In the genomic region with DNA sequence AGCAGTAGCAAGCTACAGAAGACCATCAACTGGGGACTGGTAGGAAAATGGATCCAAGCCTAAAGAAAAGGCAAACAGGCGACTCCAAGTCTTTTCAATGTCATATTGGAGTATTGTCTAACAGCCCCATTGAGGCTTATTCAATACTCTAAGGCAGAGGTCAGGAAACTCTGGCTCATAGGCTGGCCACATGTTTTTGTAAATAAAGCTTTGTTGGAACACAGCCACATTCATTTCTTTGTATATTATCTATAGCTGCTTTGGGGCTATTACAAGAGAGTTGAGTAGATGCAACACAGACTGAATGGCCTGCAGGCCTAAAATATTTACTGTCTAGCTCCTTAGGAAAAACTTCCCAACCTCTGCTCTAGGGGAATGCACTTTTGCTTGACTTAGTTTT, we compare ENCODE assay signal across 2 cellular contexts.
A peak's percentile ranks its signal among the peaks of the same experiment; 100 is the strongest.
TF ChIP-seq lines count a peak whose summit lies in the region.

No MANE protein-coding gene starts in this region.

TF ChIP-seq in GM23338, 12 proteins besides CTCF, POLR2A, EP300 and RAD21 (continued from another document):
- TF ChIP-seq, protein P1, sequence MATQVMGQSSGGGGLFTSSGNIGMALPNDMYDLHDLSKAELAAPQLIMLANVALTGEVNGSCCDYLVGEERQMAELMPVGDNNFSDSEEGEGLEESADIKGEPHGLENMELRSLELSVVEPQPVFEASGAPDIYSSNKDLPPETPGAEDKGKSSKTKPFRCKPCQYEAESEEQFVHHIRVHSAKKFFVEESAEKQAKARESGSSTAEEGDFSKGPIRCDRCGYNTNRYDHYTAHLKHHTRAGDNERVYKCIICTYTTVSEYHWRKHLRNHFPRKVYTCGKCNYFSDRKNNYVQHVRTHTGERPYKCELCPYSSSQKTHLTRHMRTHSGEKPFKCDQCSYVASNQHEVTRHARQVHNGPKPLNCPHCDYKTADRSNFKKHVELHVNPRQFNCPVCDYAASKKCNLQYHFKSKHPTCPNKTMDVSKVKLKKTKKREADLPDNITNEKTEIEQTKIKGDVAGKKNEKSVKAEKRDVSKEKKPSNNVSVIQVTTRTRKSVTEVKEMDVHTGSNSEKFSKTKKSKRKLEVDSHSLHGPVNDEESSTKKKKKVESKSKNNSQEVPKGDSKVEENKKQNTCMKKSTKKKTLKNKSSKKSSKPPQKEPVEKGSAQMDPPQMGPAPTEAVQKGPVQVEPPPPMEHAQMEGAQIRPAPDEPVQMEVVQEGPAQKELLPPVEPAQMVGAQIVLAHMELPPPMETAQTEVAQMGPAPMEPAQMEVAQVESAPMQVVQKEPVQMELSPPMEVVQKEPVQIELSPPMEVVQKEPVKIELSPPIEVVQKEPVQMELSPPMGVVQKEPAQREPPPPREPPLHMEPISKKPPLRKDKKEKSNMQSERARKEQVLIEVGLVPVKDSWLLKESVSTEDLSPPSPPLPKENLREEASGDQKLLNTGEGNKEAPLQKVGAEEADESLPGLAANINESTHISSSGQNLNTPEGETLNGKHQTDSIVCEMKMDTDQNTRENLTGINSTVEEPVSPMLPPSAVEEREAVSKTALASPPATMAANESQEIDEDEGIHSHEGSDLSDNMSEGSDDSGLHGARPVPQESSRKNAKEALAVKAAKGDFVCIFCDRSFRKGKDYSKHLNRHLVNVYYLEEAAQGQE (IDR thresholded peaks at IDR 0.05; ENCODE audit: unreplicated experiment), result no peak
- TF ChIP-seq CREB1 (CRISPR knock-in tag; IDR thresholded peaks at IDR 0.05; ENCODE audit: low read depth), result no peak
- TF ChIP-seq POLR2AphosphoS5 (IDR thresholded peaks at IDR 0.05; ENCODE audit: low read depth), result no peak

TF ChIP-seq in K562, 482 proteins besides CTCF, POLR2A, EP300 and RAD21 (continued from another document):
- TF ChIP-seq, protein P2, sequence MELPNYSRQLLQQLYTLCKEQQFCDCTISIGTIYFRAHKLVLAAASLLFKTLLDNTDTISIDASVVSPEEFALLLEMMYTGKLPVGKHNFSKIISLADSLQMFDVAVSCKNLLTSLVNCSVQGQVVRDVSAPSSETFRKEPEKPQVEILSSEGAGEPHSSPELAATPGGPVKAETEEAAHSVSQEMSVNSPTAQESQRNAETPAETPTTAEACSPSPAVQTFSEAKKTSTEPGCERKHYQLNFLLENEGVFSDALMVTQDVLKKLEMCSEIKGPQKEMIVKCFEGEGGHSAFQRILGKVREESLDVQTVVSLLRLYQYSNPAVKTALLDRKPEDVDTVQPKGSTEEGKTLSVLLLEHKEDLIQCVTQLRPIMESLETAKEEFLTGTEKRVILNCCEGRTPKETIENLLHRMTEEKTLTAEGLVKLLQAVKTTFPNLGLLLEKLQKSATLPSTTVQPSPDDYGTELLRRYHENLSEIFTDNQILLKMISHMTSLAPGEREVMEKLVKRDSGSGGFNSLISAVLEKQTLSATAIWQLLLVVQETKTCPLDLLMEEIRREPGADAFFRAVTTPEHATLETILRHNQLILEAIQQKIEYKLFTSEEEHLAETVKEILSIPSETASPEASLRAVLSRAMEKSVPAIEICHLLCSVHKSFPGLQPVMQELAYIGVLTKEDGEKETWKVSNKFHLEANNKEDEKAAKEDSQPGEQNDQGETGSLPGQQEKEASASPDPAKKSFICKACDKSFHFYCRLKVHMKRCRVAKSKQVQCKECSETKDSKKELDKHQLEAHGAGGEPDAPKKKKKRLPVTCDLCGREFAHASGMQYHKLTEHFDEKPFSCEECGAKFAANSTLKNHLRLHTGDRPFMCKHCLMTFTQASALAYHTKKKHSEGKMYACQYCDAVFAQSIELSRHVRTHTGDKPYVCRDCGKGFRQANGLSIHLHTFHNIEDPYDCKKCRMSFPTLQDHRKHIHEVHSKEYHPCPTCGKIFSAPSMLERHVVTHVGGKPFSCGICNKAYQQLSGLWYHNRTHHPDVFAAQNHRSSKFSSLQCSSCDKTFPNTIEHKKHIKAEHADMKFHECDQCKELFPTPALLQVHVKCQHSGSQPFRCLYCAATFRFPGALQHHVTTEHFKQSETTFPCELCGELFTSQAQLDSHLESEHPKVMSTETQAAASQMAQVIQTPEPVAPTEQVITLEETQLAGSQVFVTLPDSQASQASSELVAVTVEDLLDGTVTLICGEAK (IDR thresholded peaks at IDR 0.05), result peak; percentile 84
- TF ChIP-seq, protein P2 (CRISPR knock-in tag; IDR thresholded peaks at IDR 0.05), result no peak
- TF ChIP-seq ATF7 (IDR thresholded peaks at IDR 0.05), result no peak
- TF ChIP-seq, protein P3, sequence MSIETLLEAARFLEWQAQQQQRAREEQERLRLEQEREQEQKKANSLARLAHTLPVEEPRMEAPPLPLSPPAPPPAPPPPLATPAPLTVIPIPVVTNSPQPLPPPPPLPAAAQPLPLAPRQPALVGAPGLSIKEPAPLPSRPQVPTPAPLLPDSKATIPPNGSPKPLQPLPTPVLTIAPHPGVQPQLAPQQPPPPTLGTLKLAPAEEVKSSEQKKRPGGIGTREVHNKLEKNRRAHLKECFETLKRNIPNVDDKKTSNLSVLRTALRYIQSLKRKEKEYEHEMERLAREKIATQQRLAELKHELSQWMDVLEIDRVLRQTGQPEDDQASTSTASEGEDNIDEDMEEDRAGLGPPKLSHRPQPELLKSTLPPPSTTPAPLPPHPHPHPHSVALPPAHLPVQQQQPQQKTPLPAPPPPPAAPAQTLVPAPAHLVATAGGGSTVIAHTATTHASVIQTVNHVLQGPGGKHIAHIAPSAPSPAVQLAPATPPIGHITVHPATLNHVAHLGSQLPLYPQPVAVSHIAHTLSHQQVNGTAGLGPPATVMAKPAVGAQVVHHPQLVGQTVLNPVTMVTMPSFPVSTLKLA (conservative IDR thresholded peaks at IDR 0.05), result 0 out of 4 replicates have a peak, but pooled peaks of 1 of the 2 experiments have one; percentile 17
- TF ChIP-seq NFIC (IDR thresholded peaks at IDR 0.05), result 0 out of 2 replicates have a peak, but pooled peaks have one; percentile 15
- no peak for TF ChIP-seq ZNF384 (IDR thresholded peaks at IDR 0.05; ENCODE audit: low read depth, low read length)
- TF ChIP-seq, protein P4, sequence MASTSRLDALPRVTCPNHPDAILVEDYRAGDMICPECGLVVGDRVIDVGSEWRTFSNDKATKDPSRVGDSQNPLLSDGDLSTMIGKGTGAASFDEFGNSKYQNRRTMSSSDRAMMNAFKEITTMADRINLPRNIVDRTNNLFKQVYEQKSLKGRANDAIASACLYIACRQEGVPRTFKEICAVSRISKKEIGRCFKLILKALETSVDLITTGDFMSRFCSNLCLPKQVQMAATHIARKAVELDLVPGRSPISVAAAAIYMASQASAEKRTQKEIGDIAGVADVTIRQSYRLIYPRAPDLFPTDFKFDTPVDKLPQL (IDR thresholded peaks at IDR 0.05; ENCODE audit: extremely low read depth, insufficient read length), result no peak
- TF ChIP-seq, protein P5, sequence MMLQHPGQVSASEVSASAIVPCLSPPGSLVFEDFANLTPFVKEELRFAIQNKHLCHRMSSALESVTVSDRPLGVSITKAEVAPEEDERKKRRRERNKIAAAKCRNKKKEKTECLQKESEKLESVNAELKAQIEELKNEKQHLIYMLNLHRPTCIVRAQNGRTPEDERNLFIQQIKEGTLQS (IDR thresholded peaks at IDR 0.05), result no peak
- TF ChIP-seq, protein P5 (CRISPR knock-in tag; conservative IDR thresholded peaks at IDR 0.05), result no peak
- no peak for TF ChIP-seq TEAD2 (tag; IDR thresholded peaks at IDR 0.05)
